In the genomic region with DNA sequence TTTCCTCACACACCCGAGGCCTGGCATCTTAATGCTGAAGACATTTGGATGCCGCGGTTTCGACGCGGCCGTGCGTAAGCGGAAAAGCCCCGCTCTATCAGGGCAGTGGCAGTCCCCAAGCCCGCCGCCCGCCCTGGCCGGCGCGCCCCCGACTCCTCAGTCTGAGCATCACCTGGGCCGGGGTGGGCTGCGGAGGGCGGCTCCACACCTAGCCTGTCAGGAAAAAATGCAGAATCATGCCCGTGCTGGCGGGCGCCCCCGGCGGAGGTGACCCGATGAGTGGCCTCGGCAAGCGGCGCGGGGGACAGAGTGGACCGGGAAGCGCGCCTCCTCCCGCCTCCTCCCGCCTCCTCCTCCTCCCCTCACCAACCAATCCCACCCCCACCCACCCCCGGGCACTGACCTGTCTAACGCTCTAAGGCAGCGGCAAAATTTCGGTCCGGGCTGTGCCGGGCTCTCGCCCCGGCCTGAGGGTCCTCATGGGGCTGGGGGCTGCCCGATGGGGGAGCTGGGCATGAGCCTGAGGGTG, we compare ENCODE assay signal across 8 cellular contexts. TPM values are rescaled to one million over a fixed set of nuclear protein-coding genes. Genes with fewer than 3 reads are reported as not detected.
DNase-seq lines count a peak whose midpoint lies in the region; ATAC-seq and TF ChIP-seq lines count a peak whose summit lies in the region.

No MANE protein-coding gene starts in this region.

- H2AFZ ChIP-seq in OCI-LY3 (ENCODE audit: low read depth, low read length) = peak overlapping the region; percentile 84

- peaks cover 8% of the 10 kb centered on the region; the same call in 1 of the 2 replicates for H3K4me1 ChIP-seq in OCI-LY3 (ENCODE audit: low read length)
- H3K4me1 ChIP-seq in left lung = peaks cover 9 to 25% of the 10 kb centered on the region in 2 donors
- H3K4me1 ChIP-seq in thoracic aorta (ENCODE audit: control insufficient read depth in 1 of 2, low read depth in 2 of 2) = peaks cover 7 to 17% of the 10 kb centered on the region in 2 donors

- TF ChIP-seq CTCF in GM13977 (IDR thresholded peaks at IDR 0.05; ENCODE audit: extremely low read depth, insufficient read depth, missing control alignments) = no peak
- TF ChIP-seq CTCF in OCI-LY3 (IDR thresholded peaks at IDR 0.05; ENCODE audit: low read depth, low read length) = no peak
- no peak for TF ChIP-seq CTCF in left lung (IDR thresholded peaks at IDR 0.05)
- no peak for TF ChIP-seq CTCF in thoracic aorta (IDR thresholded peaks at IDR 0.05)

- DNase-seq in A172 (ENCODE audit: low spot score) (peak; percentile 30), GM13977 (ENCODE audit: low spot score) (peak; percentile 38), caudate nucleus (lab: John Stamatoyannopoulos, UW) (peak in 5 of 61 donors; percentile 15 to 51 (median 42)), left lung (no peak), thoracic aorta (ENCODE audit: low spot score) (no peak)

- H3K27me3 ChIP-seq in OCI-LY3 (ENCODE audit: low read depth, low read length) = no peaks in the 10 kb centered on the region
- peaks cover 44 to 96% of the 10 kb centered on the region in 2 donors for H3K27me3 ChIP-seq in left lung
- no peaks in the 10 kb centered on the region for H3K27me3 ChIP-seq in thoracic aorta (replicated peaks; ENCODE audit: insufficient read depth)

- peak overlapping the region; percentile 95 for H3K4me2 ChIP-seq in OCI-LY3 (ENCODE audit: low read length)

- H3K9ac ChIP-seq in OCI-LY3 (ENCODE audit: low read length) = peak overlapping the region; percentile 75

- no peak overlapping the region for H3K27ac ChIP-seq in OCI-LY3 (ENCODE audit: low read length)
- peak overlapping the region; percentile 36 for H3K27ac ChIP-seq in caudate nucleus (ENCODE audit: low read depth, low read length)
- H3K27ac ChIP-seq in left lung = no peak overlapping the region
- no peak overlapping the region for H3K27ac ChIP-seq in thoracic aorta

- peak overlapping the region; percentile 88 for H3K4me3 ChIP-seq in OCI-LY3 (ENCODE audit: low read length)
- peak overlapping the region; percentile 30 to 41 for H3K4me3 ChIP-seq in left lung
- peak overlapping the region; percentile 78 for H3K4me3 ChIP-seq in thoracic aorta

- H3K9me3 ChIP-seq in OCI-LY3 (ENCODE audit: insufficient read depth, low read length) (no peaks in the 10 kb centered on the region), left lung (no peaks in the 10 kb centered on the region), thoracic aorta (no peaks in the 10 kb centered on the region)

- no peaks in the 10 kb centered on the region for H4K20me1 ChIP-seq in OCI-LY3 (ENCODE audit: insufficient read depth, low read length)

- H3K79me2 ChIP-seq in OCI-LY3 (ENCODE audit: low read length) = no peaks in the 10 kb centered on the region

- intact Hi-C loops in left lung (cut with DNase I) = no loop called here

- ATAC-seq in left lung = peak; percentile 24
- ATAC-seq in thoracic aorta (ENCODE audit: insufficient number of reproducible peaks, low FRiP score, low read depth) = no peak
- ATAC-seq in GM21360 (IDR thresholded peaks at IDR 0.05; ENCODE audit: unreplicated experiment) = no peak
- no peak for ATAC-seq in GM21737 (IDR thresholded peaks at IDR 0.05; ENCODE audit: unreplicated experiment)

- in situ Hi-C loops in GM13977 (cut with MboI; ENCODE audit: low pct_unique_long_range_greater_than_20kb, low sequenced_read_pairs, unreplicated experiment) = no loop called here

- H3K36me3 ChIP-seq in OCI-LY3 (replicated peaks; ENCODE audit: low read depth, low read length) = no peaks in the 10 kb centered on the region
- no peaks in the 10 kb centered on the region for H3K36me3 ChIP-seq in left lung
- H3K36me3 ChIP-seq in thoracic aorta = no peaks in the 10 kb centered on the region

RNA-seq across cellular contexts. Expression of gene B4GALNT1, which starts 0.6 kb away (rescaled TPM):
- 61.9 and 82.6 TPM in 2 replicates for total RNA-seq in A172 (2014; rRNA removed; shearing (Covaris generic))
- 1 to 10 TPM; 2.0 to 3.8 TPM for total RNA-seq in left lung
- 10 to 100 TPM in 1 of 2 donors, 1 to 10 TPM in 1; 4.0 to 11.0 TPM for total RNA-seq in thoracic aorta

RNA-seq across cellular contexts. Expression of gene ARHGEF25, which starts 21.2 kb away (rescaled TPM):
- total RNA-seq in A172 (2014; rRNA removed; shearing (Covaris generic)) = 20.6 and 23.0 TPM in 2 replicates
- 10 to 100 TPM; 16.5 to 20.0 TPM for total RNA-seq in left lung
- total RNA-seq in thoracic aorta = 10 to 100 TPM; 73.8 to 77.0 TPM

RNA-seq across cellular contexts. Expression of gene DTX3, which starts 27.8 kb away (rescaled TPM):
- total RNA-seq in A172 (2014; rRNA removed; shearing (Covaris generic)) = 13.6 and 21.3 TPM in 2 replicates
- 10 to 100 TPM; 20.1 to 30.4 TPM for total RNA-seq in left lung
- 10 to 100 TPM; 37.9 to 55.1 TPM for total RNA-seq in thoracic aorta

RNA-seq across cellular contexts. Expression of gene PIP4K2C, which starts 41.4 kb away (rescaled TPM):
- total RNA-seq in A172 (2014; rRNA removed; shearing (Covaris generic)) = 42.5 and 54.0 TPM in 2 replicates
- 10 to 100 TPM; 43.4 to 44.1 TPM for total RNA-seq in left lung
- total RNA-seq in thoracic aorta = 10 to 100 TPM; 33.4 to 39.9 TPM

Comparison
In these comparisons a context has a peak if more than half of its experiments do, and no peak if none do; other contexts are left out.
1. DNase-seq: peak in A172 (single experiment) and GM13977 (single experiment); none in left lung (0 of 2) and thoracic aorta (single experiment).
2. H3K4me3 ChIP-seq: peak in every context shown above with its lines; median percentile 88 in OCI-LY3; 78 in thoracic aorta; 36 in left lung.